In the genomic region with DNA sequence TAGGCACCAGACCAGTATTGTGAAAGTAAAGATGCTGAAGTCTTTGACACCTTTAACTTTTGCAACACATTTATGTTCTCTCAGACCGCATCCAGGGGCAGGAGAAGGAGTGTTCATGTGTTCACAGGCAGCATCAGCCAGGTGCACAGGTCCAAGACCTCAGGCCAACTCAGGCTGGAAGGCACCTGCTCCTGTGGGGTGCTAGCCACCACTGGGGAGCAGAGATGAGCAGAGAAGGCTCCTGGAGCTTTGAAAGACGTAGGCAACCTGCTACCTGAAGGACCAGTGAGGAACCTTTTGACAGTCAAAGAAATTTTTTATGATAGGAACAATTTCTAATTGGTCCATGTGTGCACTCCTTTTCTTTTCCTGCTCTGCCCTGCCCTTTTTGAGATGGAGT, we compare ENCODE assay signal across 24 cellular contexts. TPM values are rescaled to one million over a fixed set of nuclear protein-coding genes. Genes with fewer than 3 reads are reported as not detected.
DNase-seq lines count a peak whose midpoint lies in the region; ATAC-seq, FAIRE-seq and TF ChIP-seq lines count a peak whose summit lies in the region.
"Had no signal": no experiment of that assay in that cellular context is flagged by ENCODE, and none has a peak within 500 bp of the region (broad histone marks: within the 10 kb centered on the region; RNA-seq: fewer than 3 reads in every experiment).

No MANE protein-coding gene starts in this region.

- RAD21 ChIA-PET in GM12878 (lab: Charles Lee; ENCODE audit: unreplicated experiment) = interaction anchor here (1.4 kb wide), 1 partner anchor 36 kb away, joined by 3 read pairs; a partner anchor contains a TSS

- no peak overlapping the region for H3K9ac ChIP-seq in GM12878 (ENCODE audit: control insufficient read depth, insufficient read depth, low read length)
- H3K9ac ChIP-seq: SK-N-SH had no signal

- H3K4me3 ChIP-seq in GM12878 = no peak overlapping the region
- no peak overlapping the region for H3K4me3 ChIP-seq in small intestine (ENCODE audit: low read depth in 1 of 2, low read length in 2 of 2)
- no peak overlapping the region for H3K4me3 ChIP-seq in suprapubic skin

- DNase-seq in GM10266 (ENCODE audit: extremely low spot score) (no peak), GM13977 (ENCODE audit: low spot score) (no peak), GM12878 (ENCODE audit: low read depth, low spot score) (no peak), small intestine (peak; percentile 20), suprapubic skin (ENCODE audit: low spot score in 2 of 2) (no peak), HCEC 1CT (no peak), AG08396 (ENCODE audit: low spot score) (no peak)
- DNase-seq: ACHN; C1 segment of cervical spinal cord; CD8-positive, alpha-beta T cell; DMS53; GDM1; NCI-H1105; NCI-H146; NCI-H2029; NCI-H524 treated with DMSO at 0.1 percent for 48 hours; NCI-H82; PC-3; RPMI8226; SHP77; SK-N-SH; T-cell had no signal

- TF ChIP-seq CTCF in GM10266 (IDR thresholded peaks at IDR 0.05; ENCODE audit: control insufficient read depth, insufficient read depth, low read depth, missing control alignments) = peak; percentile 31
- TF ChIP-seq CTCF in GM13977 (IDR thresholded peaks at IDR 0.05; ENCODE audit: extremely low read depth, insufficient read depth, missing control alignments) = peak; percentile 25
- peak; percentile 3 to 15 (median 4); a peak in 1 of 6 replicates for TF ChIP-seq CTCF in GM12878 (IDR thresholded peaks at IDR 0.05 in 2 of 3, conservative IDR thresholded peaks at IDR 0.05 in 1 of 3; ENCODE audit: control insufficient read depth in 2 of 3, extremely low read depth in 1 of 3, insufficient read depth in 1 of 3, low read depth in 3 of 3, low read length in 3 of 3)
- TF ChIP-seq CTCF in suprapubic skin (IDR thresholded peaks at IDR 0.05) = no peak

- ATAC-seq in GM12878 (no peak), HG03571 (IDR thresholded peaks at IDR 0.05; ENCODE audit: unreplicated experiment) (no peak)
- ATAC-seq: CD8-positive, alpha-beta T cell; PC-3; T-cell had no signal

- TF ChIP-seq POLR2A in GM12878 (IDR thresholded peaks at IDR 0.05; ENCODE audit: low read depth, low read length) (no peak), suprapubic skin (IDR thresholded peaks at IDR 0.05) (no peak)

- peaks cover 15% of the 10 kb centered on the region for H3K79me2 ChIP-seq in GM12878 (ENCODE audit: control insufficient read depth, insufficient read depth, low read length)

- H3K27me3 ChIP-seq in GM12878 (replicated peaks in 1 of 2; ENCODE audit: control insufficient read depth in 2 of 2, insufficient read depth in 2 of 2, low read length in 1 of 2) = no peaks in the 10 kb centered on the region
- no peaks in the 10 kb centered on the region for H3K27me3 ChIP-seq in small intestine (ENCODE audit: control insufficient read depth in 2 of 2, insufficient read depth in 2 of 2, low read length in 2 of 2)
- no peaks in the 10 kb centered on the region for H3K27me3 ChIP-seq in suprapubic skin

- intact Hi-C loops in GM12878 (cut with micrococcal nuclease; ENCODE audit: unreplicated experiment) = no loop called here

- H3K9me3 ChIP-seq in GM12878 (replicated peaks; ENCODE audit: control insufficient read depth, insufficient read depth, low read length) (no peaks in the 10 kb centered on the region), small intestine (ENCODE audit: control insufficient read depth, low read depth) (no peaks in the 10 kb centered on the region), suprapubic skin (no peaks in the 10 kb centered on the region)
- H3K9me3 ChIP-seq: SK-N-SH had no signal

- H3K36me3 ChIP-seq in GM12878 (ENCODE audit: control insufficient read depth in 2 of 2, insufficient read depth in 2 of 2, low read length in 1 of 2) = no peaks in the 10 kb centered on the region
- H3K36me3 ChIP-seq in small intestine (ENCODE audit: control insufficient read depth in 2 of 2, insufficient read depth in 2 of 2, low read length in 2 of 2) = no peaks in the 10 kb centered on the region
- no peaks in the 10 kb centered on the region for H3K36me3 ChIP-seq in suprapubic skin

- in situ Hi-C loops in GM13977 (cut with MboI; ENCODE audit: low pct_unique_long_range_greater_than_20kb, low sequenced_read_pairs, unreplicated experiment) = no loop called here
- in situ Hi-C loops in GM12878 (cut with MboI) = no loop called here

- 63% methylated on average over 2 of the region's 2 CpGs for WGBS in GM12878 (ENCODE audit: insufficient coverage, insufficient replicate concordance, low lambda C conversion rate, missing lambda C conversion rate)
- 42 to 69% (median 66%) methylated on average over 2 of the region's 2 CpGs for WGBS in small intestine, 3 donors
- 56% methylated on average over 2 of the region's 2 CpGs for WGBS in suprapubic skin

- TF ChIP-seq EP300 in GM12878 (IDR thresholded peaks at IDR 0.05; ENCODE audit: borderline replicate concordance in 1 of 2, control insufficient read depth in 1 of 2, low read depth in 2 of 2, low read length in 2 of 2) = no peak
- TF ChIP-seq EP300 in suprapubic skin (IDR thresholded peaks at IDR 0.05) = no peak

- SMC1A ChIA-PET in GM12878 (lab: Charles Lee; ENCODE audit: uncharacterized antibody, unreplicated experiment) = no interaction called here

- CTCF ChIA-PET in GM12878 (lab: Yijun Ruan, JAX) = no interaction called here

- POLR2A ChIA-PET in GM12878 (lab: Charles Lee) = no interaction called here

- no peak for FAIRE-seq in GM12878 (lab: Jason Lieb, UNC)
- FAIRE-seq in small intestine (lab: Jason Lieb, UNC) = no peak
- FAIRE-seq: D721Med had no signal

- BruUV-seq in GM12878 (replicated peaks; lab: Mats Ljungman, UMichigan) = no TSS peak

- H3K4me1 ChIP-seq in GM12878 (ENCODE audit: control insufficient read depth, insufficient read depth, low read length) (peaks cover 24% of the 10 kb centered on the region), small intestine (ENCODE audit: control insufficient read depth in 2 of 2, insufficient read depth in 1 of 2, low read depth in 1 of 2, low read length in 1 of 2) (no peaks in the 10 kb centered on the region), suprapubic skin (peaks cover 7% of the 10 kb centered on the region)

- no peak overlapping the region for H2AFZ ChIP-seq in GM12878 (ENCODE audit: control insufficient read depth, low read depth, low read length)

- H3K4me2 ChIP-seq in GM12878 (ENCODE audit: control insufficient read depth, insufficient read depth) = no peak overlapping the region
- H3K4me2 ChIP-seq: SK-N-SH had no signal

- H3K27ac ChIP-seq in GM12878 (ENCODE audit: control insufficient read depth, insufficient read depth) (no peak overlapping the region), small intestine (ENCODE audit: low read depth in 1 of 2, low read length in 1 of 2) (no peak overlapping the region), suprapubic skin (no peak overlapping the region)

- TF ChIP-seq RAD21 in GM12878 (IDR thresholded peaks at IDR 0.05; ENCODE audit: insufficient read depth, low read depth, low read length) = peak; percentile 46

- H4K20me1 ChIP-seq in GM12878 (ENCODE audit: control insufficient read depth, insufficient read depth) = no peaks in the 10 kb centered on the region

TF ChIP-seq in GM12878, 131 proteins besides CTCF, POLR2A, EP300 and RAD21 (continues in another document):
- TF ChIP-seq SMAD1 (IDR thresholded peaks at IDR 0.05; ENCODE audit: low read depth, partially characterized antibody) (no peak), EED (IDR thresholded peaks at IDR 0.05; ENCODE audit: low read depth) (no peak), HCFC1 (IDR thresholded peaks at IDR 0.05; ENCODE audit: low read length) (no peak), RUNX3 (IDR thresholded peaks at IDR 0.05; ENCODE audit: low read length) (no peak), SIX5 (IDR thresholded peaks at IDR 0.05; ENCODE audit: low read depth, low read length, severe bottlenecking) (no peak), ZNF24 (IDR thresholded peaks at IDR 0.05) (no peak), NR2C2 (IDR thresholded peaks at IDR 0.05; ENCODE audit: borderline replicate concordance, control insufficient read depth, insufficient read length, low read depth) (no peak), TBL1XR1 (IDR thresholded peaks at IDR 0.05; ENCODE audit: low read depth, low read length) (no peak)
- TF ChIP-seq, protein P1, sequence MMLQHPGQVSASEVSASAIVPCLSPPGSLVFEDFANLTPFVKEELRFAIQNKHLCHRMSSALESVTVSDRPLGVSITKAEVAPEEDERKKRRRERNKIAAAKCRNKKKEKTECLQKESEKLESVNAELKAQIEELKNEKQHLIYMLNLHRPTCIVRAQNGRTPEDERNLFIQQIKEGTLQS (IDR thresholded peaks at IDR 0.05; ENCODE audit: borderline replicate concordance, extremely low read depth, low read depth, low read length) = no peak
- TF ChIP-seq, protein P2, sequence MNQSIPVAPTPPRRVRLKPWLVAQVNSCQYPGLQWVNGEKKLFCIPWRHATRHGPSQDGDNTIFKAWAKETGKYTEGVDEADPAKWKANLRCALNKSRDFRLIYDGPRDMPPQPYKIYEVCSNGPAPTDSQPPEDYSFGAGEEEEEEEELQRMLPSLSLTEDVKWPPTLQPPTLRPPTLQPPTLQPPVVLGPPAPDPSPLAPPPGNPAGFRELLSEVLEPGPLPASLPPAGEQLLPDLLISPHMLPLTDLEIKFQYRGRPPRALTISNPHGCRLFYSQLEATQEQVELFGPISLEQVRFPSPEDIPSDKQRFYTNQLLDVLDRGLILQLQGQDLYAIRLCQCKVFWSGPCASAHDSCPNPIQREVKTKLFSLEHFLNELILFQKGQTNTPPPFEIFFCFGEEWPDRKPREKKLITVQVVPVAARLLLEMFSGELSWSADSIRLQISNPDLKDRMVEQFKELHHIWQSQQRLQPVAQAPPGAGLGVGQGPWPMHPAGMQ (IDR thresholded peaks at IDR 0.05; ENCODE audit: borderline replicate concordance) = no peak

RNA-seq across cellular contexts. Expression of a gene that starts 35.6 kb away (rescaled TPM):
- total RNA-seq in GM12878 (2013; cell fraction: nucleolus; rRNA removed) = 289 and 314 TPM in 2 replicates
- total RNA-seq in GM12878 (2014; rRNA removed) = 54.7 and 57.5 TPM in 2 replicates
- 44.1 and 46.1 TPM in 2 replicates for total RNA-seq in GM12878 (2014; rRNA removed; fragmentation: Illumina TruSeq; extraction: Trizol)
- total RNA-seq in GM12878 (2021) = 94.7 and 96.7 TPM in 2 replicates
- 14.1 TPM for polyA plus RNA-seq in GM12878 (2011; ENCODE audit: low read depth)
- polyA plus RNA-seq in GM12878 (2011; rRNA removed) = 31.4 and 41.3 TPM in 2 replicates
- 22.3 and 23.6 TPM in 2 replicates for polyA plus RNA-seq in GM12878 (2011; cell fraction: cytosol; rRNA removed)
- 127 and 131 TPM in 2 replicates for polyA plus RNA-seq in GM12878 (2011; cell fraction: nucleus; rRNA removed)
- polyA plus RNA-seq in GM12878 (2012) = 24.5 and 32.2 TPM in 2 replicates
- 43.6 and 48.4 TPM in 2 replicates for polyA plus RNA-seq in GM12878 (2014; fragmentation: Illumina TruSeq; extraction: Trizol)
- 10 to 100 TPM in 1 of 2 experiments, 1 to 10 TPM in 1; 8.2 to 10.4 TPM for polyA plus RNA-seq in GM12878 (2014; fragmentation: Nextera tagmentation; extraction: Ambion mirVana)
- polyA plus RNA-seq in GM12878 (2014; rRNA removed) = 48.2 and 56.5 TPM in 2 replicates
- polyA plus RNA-seq in GM12878 (2016; fragmentation: Nextera tagmentation; extraction: Ambion mirVana) = 10 to 100 TPM; 55.5 to 56.0 TPM
- 88.0 and 110 TPM in 2 replicates for polyA minus RNA-seq in GM12878 (2011; rRNA and poly(A)+ RNA removed)
- polyA minus RNA-seq in GM12878 (2011; cell fraction: cytosol; rRNA and poly(A)+ RNA removed) = 13.4 and 14.3 TPM in 2 replicates
- polyA minus RNA-seq in GM12878 (2011; cell fraction: nucleus; rRNA and poly(A)+ RNA removed) = 88.4 and 117 TPM in 2 replicates
- 10 to 100 TPM in 1 of 3 donors, 1 to 10 TPM in 2; 6.8 to 10.3 (median 8.9) TPM for polyA plus RNA-seq in small intestine
- 10 to 100 TPM in 2 of 4 donors, 1 to 10 TPM in 2; 5.4 to 13.4 (median 9.8) TPM for total RNA-seq in suprapubic skin
- total RNA-seq: PC-3 had no signal

Comparison
In these comparisons a context has a peak if more than half of its experiments do, and no peak if none do; other contexts are left out.
1. CTCF ChIP-seq: peak in GM10266 (single experiment), GM13977 (single experiment) and GM12878 (3 of 3); none in suprapubic skin (0 of 2).